In genomic region chr5:148687427-148687826, GRCh38 we compare ENCODE assay signal across 7 cellular contexts. TPM values are rescaled to one million over a fixed set of nuclear protein-coding genes. Genes with fewer than 3 reads are reported as not detected.
DNase-seq lines count a peak whose midpoint lies in the region; ATAC-seq and TF ChIP-seq lines count a peak whose summit lies in the region.

No MANE protein-coding gene starts in this region.

- H3K27me3 Mint-ChIP-seq in activated naive CD8-positive, alpha-beta T cell treated with anti-CD3 and anti-CD28 coated beads, Interleukin-2, amount 10 ng/mL, durations not matched to agents 7 days and 5 days = peaks cover 6% of the 10 kb centered on the region
- H3K27me3 Mint-ChIP-seq in natural killer cell (ENCODE audit: low read depth in 2 of 2) = peaks cover 17 to 21% of the 10 kb centered on the region in 2 donors

- TF ChIP-seq CTCF in natural killer cell (IDR thresholded peaks at IDR 0.05) = no peak

- H3K36me3 Mint-ChIP-seq in activated naive CD8-positive, alpha-beta T cell treated with anti-CD3 and anti-CD28 coated beads, Interleukin-2, amount 10 ng/mL, durations not matched to agents 7 days and 5 days = no peaks in the 10 kb centered on the region
- peaks cover 15% of the 10 kb centered on the region for H3K36me3 Mint-ChIP-seq in natural killer cell

- DNase-seq in HuH-7 (ENCODE audit: low spot score) = peak; percentile 11
- DNase-seq in activated naive CD8-positive, alpha-beta T cell treated with anti-CD3 and anti-CD28 coated beads, Interleukin-2, amount 10 ng/mL, durations not matched to agents 7 days and 5 days = no peak
- no peak for DNase-seq in natural killer cell
- DNase-seq in SHP77 treated with DMSO at 0.1 percent for 48 hours (lab: John Stamatoyannopoulos, UW) = no peak
- DNase-seq in Ammon's horn (ENCODE audit: low spot score) = no peak

- H3K4me3 Mint-ChIP-seq in activated naive CD8-positive, alpha-beta T cell treated with anti-CD3 and anti-CD28 coated beads, Interleukin-2, amount 10 ng/mL, durations not matched to agents 7 days and 5 days = no peak overlapping the region
- H3K4me3 Mint-ChIP-seq in natural killer cell = no peak overlapping the region

- no peak overlapping the region for H3K27ac Mint-ChIP-seq in activated naive CD8-positive, alpha-beta T cell treated with anti-CD3 and anti-CD28 coated beads, Interleukin-2, amount 10 ng/mL, durations not matched to agents 7 days and 5 days
- H3K27ac Mint-ChIP-seq in natural killer cell = no peak overlapping the region

- peaks cover 2% of the 10 kb centered on the region for H3K4me1 Mint-ChIP-seq in activated naive CD8-positive, alpha-beta T cell treated with anti-CD3 and anti-CD28 coated beads, Interleukin-2, amount 10 ng/mL, durations not matched to agents 7 days and 5 days
- no peaks in the 10 kb centered on the region for H3K4me1 Mint-ChIP-seq in natural killer cell

- ATAC-seq in GM18498 (IDR thresholded peaks at IDR 0.05; ENCODE audit: unreplicated experiment) (peak; percentile 97), GM21737 (IDR thresholded peaks at IDR 0.05; ENCODE audit: unreplicated experiment) (peak; percentile 95), natural killer cell (peak in 2 of 3 donors; percentile 48 to 53)
- ATAC-seq in activated naive CD8-positive, alpha-beta T cell treated with anti-CD3 and anti-CD28 coated beads, Interleukin-2, amount 10 ng/mL, durations not matched to agents 7 days and 5 days (ENCODE audit: low read depth) = peak; percentile 45

- intact Hi-C loops in natural killer cell (cut with micrococcal nuclease) = no loop called here

- peaks cover 1% of the 10 kb centered on the region for H3K9me3 Mint-ChIP-seq in activated naive CD8-positive, alpha-beta T cell treated with anti-CD3 and anti-CD28 coated beads, Interleukin-2, amount 10 ng/mL, durations not matched to agents 7 days and 5 days
- peaks cover 2 to 3% of the 10 kb centered on the region in 2 donors for H3K9me3 Mint-ChIP-seq in natural killer cell

- POLR2A ChIA-PET in activated naive CD8-positive, alpha-beta T cell treated with anti-CD3 and anti-CD28 coated beads, Interleukin-2, amount 10 ng/mL, durations not matched to agents 7 days and 5 days (lab: Charles Lee) = no interaction called here

RNA-seq across cellular contexts. Expression of gene HTR4, which starts 33.1 kb away (rescaled TPM):
- total RNA-seq in activated naive CD8-positive, alpha-beta T cell treated with anti-CD3 and anti-CD28 coated beads, Interleukin-2, amount 10 ng/mL, durations not matched to agents 7 days and 5 days = not detected
- not detected for total RNA-seq in natural killer cell

Comparison
In these comparisons a context has a peak if more than half of its experiments do, and no peak if none do; other contexts are left out.
1. ATAC-seq: peak in every context shown above with its lines; median percentile 97 in GM18498; 95 in GM21737; 50 in natural killer cell; 45 in activated naive CD8-positive, alpha-beta T cell treated with anti-CD3 and anti-CD28 coated beads, Interleukin-2, amount 10 ng/mL, durations not matched to agents 7 days and 5 days.